ENCODE assay signal across 2 cellular contexts in the genomic region with DNA sequence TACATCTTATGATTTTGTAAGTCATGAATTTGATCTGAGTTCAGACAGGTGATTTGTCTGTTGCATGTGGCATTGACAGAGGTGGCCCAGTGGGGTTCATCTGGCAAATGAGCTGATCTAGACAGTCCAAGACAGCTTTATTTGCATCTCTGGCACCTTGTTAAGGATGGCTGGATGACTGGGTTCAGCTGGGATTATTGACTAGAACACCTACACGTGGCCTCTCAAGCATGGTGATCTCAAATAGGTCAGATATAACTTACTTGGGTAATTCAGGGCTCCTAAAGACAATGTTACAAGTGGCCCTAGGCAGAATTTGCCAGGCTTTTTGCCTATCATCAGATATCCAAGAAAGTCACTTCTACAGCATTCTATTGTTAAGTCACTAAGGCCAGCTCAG.
TF ChIP-seq lines count a peak whose summit lies in the region.

No MANE protein-coding gene starts in this region.

TF ChIP-seq in A549, 52 proteins besides CTCF, POLR2A, EP300 and RAD21:
- TF ChIP-seq MAFK (IDR thresholded peaks at IDR 0.05; ENCODE audit: partially characterized antibody) (no peak), ZSCAN20 (CRISPR knock-in tag; IDR thresholded peaks at IDR 0.05) (no peak), SREBF2 (IDR thresholded peaks at IDR 0.05) (no peak), NPAS2 (CRISPR knock-in tag; IDR thresholded peaks at IDR 0.05; ENCODE audit: borderline replicate concordance) (no peak), FOSL2 (IDR thresholded peaks at IDR 0.05) (no peak), FOSL2 (CRISPR knock-in tag; IDR thresholded peaks at IDR 0.05) (no peak), HOXB13 (CRISPR knock-in tag; IDR thresholded peaks at IDR 0.05; ENCODE audit: low read depth) (no peak), CHD2 (IDR thresholded peaks at IDR 0.05; ENCODE audit: low read length, partially characterized antibody) (no peak), RCOR1 (IDR thresholded peaks at IDR 0.05; ENCODE audit: low read depth, low read length) (no peak), KDM1A (IDR thresholded peaks at IDR 0.05; ENCODE audit: low read depth) (no peak), MYC (IDR thresholded peaks at IDR 0.05; ENCODE audit: borderline replicate concordance, low read length) (no peak), RNF2 (IDR thresholded peaks at IDR 0.05; ENCODE audit: borderline replicate concordance, low read depth) (no peak), TP53 (CRISPR knock-in tag; IDR thresholded peaks at IDR 0.05) (no peak)
- TF ChIP-seq, protein P1, sequence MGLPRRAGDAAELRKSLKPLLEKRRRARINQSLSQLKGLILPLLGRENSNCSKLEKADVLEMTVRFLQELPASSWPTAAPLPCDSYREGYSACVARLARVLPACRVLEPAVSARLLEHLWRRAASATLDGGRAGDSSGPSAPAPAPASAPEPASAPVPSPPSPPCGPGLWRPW (IDR thresholded peaks at IDR 0.05), result no peak
- TF ChIP-seq, protein P2, sequence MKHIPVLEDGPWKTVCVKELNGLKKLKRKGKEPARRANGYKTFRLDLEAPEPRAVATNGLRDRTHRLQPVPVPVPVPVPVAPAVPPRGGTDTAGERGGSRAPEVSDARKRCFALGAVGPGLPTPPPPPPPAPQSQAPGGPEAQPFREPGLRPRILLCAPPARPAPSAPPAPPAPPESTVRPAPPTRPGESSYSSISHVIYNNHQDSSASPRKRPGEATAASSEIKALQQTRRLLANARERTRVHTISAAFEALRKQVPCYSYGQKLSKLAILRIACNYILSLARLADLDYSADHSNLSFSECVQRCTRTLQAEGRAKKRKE (CRISPR knock-in tag; IDR thresholded peaks at IDR 0.05; ENCODE audit: low read depth), result no peak

TF ChIP-seq in IMR-90, 13 proteins besides CTCF, POLR2A, EP300 and RAD21:
- TF ChIP-seq SMC3 (IDR thresholded peaks at IDR 0.05; ENCODE audit: low read depth, low read length) (no peak), FOS (IDR thresholded peaks at IDR 0.05; ENCODE audit: low read depth, low read length) (no peak), RFX5 (IDR thresholded peaks at IDR 0.05; ENCODE audit: low read depth, low read length) (no peak), RCOR1 (IDR thresholded peaks at IDR 0.05; ENCODE audit: insufficient replicate concordance, low read length) (no peak), MAFK (IDR thresholded peaks at IDR 0.05; ENCODE audit: low read depth, low read length) (no peak), CHD1 (IDR thresholded peaks at IDR 0.05; ENCODE audit: low read depth, low read length) (no peak), MAZ (IDR thresholded peaks at IDR 0.05; ENCODE audit: borderline replicate concordance, low read depth, low read length) (no peak), MXI1 (IDR thresholded peaks at IDR 0.05; ENCODE audit: borderline replicate concordance, low read depth, low read length) (no peak)
- TF ChIP-seq, protein P3, sequence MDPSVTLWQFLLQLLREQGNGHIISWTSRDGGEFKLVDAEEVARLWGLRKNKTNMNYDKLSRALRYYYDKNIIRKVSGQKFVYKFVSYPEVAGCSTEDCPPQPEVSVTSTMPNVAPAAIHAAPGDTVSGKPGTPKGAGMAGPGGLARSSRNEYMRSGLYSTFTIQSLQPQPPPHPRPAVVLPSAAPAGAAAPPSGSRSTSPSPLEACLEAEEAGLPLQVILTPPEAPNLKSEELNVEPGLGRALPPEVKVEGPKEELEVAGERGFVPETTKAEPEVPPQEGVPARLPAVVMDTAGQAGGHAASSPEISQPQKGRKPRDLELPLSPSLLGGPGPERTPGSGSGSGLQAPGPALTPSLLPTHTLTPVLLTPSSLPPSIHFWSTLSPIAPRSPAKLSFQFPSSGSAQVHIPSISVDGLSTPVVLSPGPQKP (IDR thresholded peaks at IDR 0.05; ENCODE audit: borderline replicate concordance, low read depth, low read length), result no peak
